8 cellular contexts compared by ENCODE assay signal in the genomic region with DNA sequence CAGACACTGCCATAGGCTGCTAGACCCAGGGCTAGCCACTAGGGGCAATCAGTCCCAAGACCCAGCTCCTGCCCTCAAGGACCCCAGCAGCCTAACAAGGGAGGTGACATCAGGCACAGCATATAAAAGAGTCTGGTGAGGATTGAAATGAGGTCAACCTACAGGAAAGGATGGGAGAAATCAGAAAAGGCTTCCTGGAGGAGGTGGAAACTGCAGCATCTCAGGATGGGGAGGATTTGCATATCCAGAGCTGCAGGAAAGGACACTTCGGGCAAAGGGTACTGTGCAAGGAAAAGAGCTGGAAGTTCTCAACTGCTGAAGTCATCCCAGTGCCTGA. TPM values are rescaled to one million over a fixed set of nuclear protein-coding genes. Genes with fewer than 3 reads are reported as not detected.
DNase-seq lines count a peak whose midpoint lies in the region; ATAC-seq and TF ChIP-seq lines count a peak whose summit lies in the region.

No MANE protein-coding gene starts in this region.

- TF ChIP-seq POLR2A in esophagus muscularis mucosa (IDR thresholded peaks at IDR 0.05; ENCODE audit: low read depth) = no peak
- no peak for TF ChIP-seq POLR2A in vagina (IDR thresholded peaks at IDR 0.05)

- TF ChIP-seq EP300 in esophagus muscularis mucosa (IDR thresholded peaks at IDR 0.05) = no peak

- no peak overlapping the region for H3K4me3 ChIP-seq in esophagus muscularis mucosa
- no peak overlapping the region for H3K4me3 ChIP-seq in smooth muscle cell
- H3K4me3 ChIP-seq in vagina = no peak overlapping the region

- H3K4me1 ChIP-seq in esophagus muscularis mucosa (peaks cover 51 to 65% (median 56%) of the 10 kb centered on the region in 4 donors), smooth muscle cell (ENCODE audit: low read depth) (peaks cover 8% of the 10 kb centered on the region), vagina (peaks cover 33% of the 10 kb centered on the region)

- peaks cover 0 to 52% (median 35%) of the 10 kb centered on the region in 4 donors for H3K36me3 ChIP-seq in esophagus muscularis mucosa
- H3K36me3 ChIP-seq in smooth muscle cell (ENCODE audit: low read depth) = no peaks in the 10 kb centered on the region
- peaks cover 0 to 19% of the 10 kb centered on the region in 2 donors for H3K36me3 ChIP-seq in vagina

- H3K9me3 ChIP-seq in esophagus muscularis mucosa (no peaks in the 10 kb centered on the region), smooth muscle cell (replicated peaks; ENCODE audit: low read depth) (no peaks in the 10 kb centered on the region), vagina (no peaks in the 10 kb centered on the region)

- H2AFZ ChIP-seq in smooth muscle cell (ENCODE audit: low read depth) = no peak overlapping the region

- ATAC-seq in GM21528 (IDR thresholded peaks at IDR 0.05; ENCODE audit: low FRiP score, unreplicated experiment) = no peak

- DNase-seq in activated gamma-delta T cell treated with Interleukin-2 at 50 U/mL for 16 hours (peak; percentile 22), activated gamma-delta T cell (lab: John Stamatoyannopoulos, UW) (no peak), Kasumi-1 (lab: John Stamatoyannopoulos, UW) (peak; percentile 60 to 63), UCSD-AML1 (lab: John Stamatoyannopoulos, UW; ENCODE audit: unreplicated experiment) (peak; percentile 51), esophagus muscularis mucosa (ENCODE audit: extremely low spot score) (no peak), smooth muscle cell (lab: John Stamatoyannopoulos, UW; ENCODE audit: unreplicated experiment) (no peak), vagina (ENCODE audit: extremely low spot score in 2 of 2) (no peak)

- H4K20me1 ChIP-seq in smooth muscle cell (ENCODE audit: low read depth) = no peaks in the 10 kb centered on the region

- peaks cover 6% of the 10 kb centered on the region for H3F3A ChIP-seq in smooth muscle cell (ENCODE audit: low read depth)

- peak; percentile 14 to 50 (median 19) for TF ChIP-seq CTCF in esophagus muscularis mucosa (IDR thresholded peaks at IDR 0.05)
- TF ChIP-seq CTCF in smooth muscle cell (IDR thresholded peaks at IDR 0.05; ENCODE audit: borderline replicate concordance, insufficient read depth, poor library complexity, severe bottlenecking) = peak; percentile 43
- TF ChIP-seq CTCF in vagina (IDR thresholded peaks at IDR 0.05) = no peak

- H3K27ac ChIP-seq in esophagus muscularis mucosa (replicated peaks in 1 of 4) (peak overlapping the region in 2 of 4 donors; percentile 98 to 99), smooth muscle cell (ENCODE audit: low read depth) (no peak overlapping the region), vagina (no peak overlapping the region)

- H3K79me2 ChIP-seq in smooth muscle cell (ENCODE audit: low read depth) = peaks cover 27% of the 10 kb centered on the region

- no peak overlapping the region for H3K4me2 ChIP-seq in smooth muscle cell

- intact Hi-C loops in esophagus muscularis mucosa (cut with DNase I) (loop anchor here (5.0 kb wide), 2 partner anchors 88 to 178 kb away; no protein-coding TSS in a partner anchor), vagina (cut with DNase I) (loop anchor here (5.0 kb wide), 3 partner anchors 33 to 173 kb away; partner anchors contain the start of genes DDB2, MYBPC3 and NR1H3)

- WGBS in esophagus muscularis mucosa = 100% methylated on average over 1 of the region's 1 CpG
- WGBS in smooth muscle cell (ENCODE audit: low lambda C conversion rate) = 100% methylated on average over 1 of the region's 1 CpG

- H3K9ac ChIP-seq in smooth muscle cell (ENCODE audit: low read depth) = no peak overlapping the region

- H3K27me3 ChIP-seq in esophagus muscularis mucosa (no peaks in the 10 kb centered on the region), smooth muscle cell (ENCODE audit: low read depth) (no peaks in the 10 kb centered on the region), vagina (no peaks in the 10 kb centered on the region)

RNA-seq across cellular contexts. Expression of gene ARFGAP2, which starts 2.9 kb away (rescaled TPM):
- total RNA-seq in esophagus muscularis mucosa (100 to 1,000 TPM in 3 of 4 donors, 10 to 100 TPM in 1; 92.5 to 141 (median 120) TPM), smooth muscle cell (71.9 and 76.5 TPM in 2 replicates), vagina (79.3 TPM)
- polyA plus RNA-seq in smooth muscle cell = 58.6 and 70.1 TPM in 2 replicates

RNA-seq across cellular contexts. Expression of gene PACSIN3, which starts 6.6 kb away (rescaled TPM):
- 10 to 100 TPM; 43.6 to 89.9 (median 56.0) TPM for total RNA-seq in esophagus muscularis mucosa
- total RNA-seq in smooth muscle cell = 24.8 and 27.3 TPM in 2 replicates
- 55.7 and 85.9 TPM in 2 replicates for polyA plus RNA-seq in smooth muscle cell
- total RNA-seq in vagina = 59.4 TPM

RNA-seq across cellular contexts. Expression of gene DDB2, which starts 35.2 kb away (rescaled TPM):
- total RNA-seq in esophagus muscularis mucosa (10 to 100 TPM; 22.6 to 37.8 (median 25.4) TPM), smooth muscle cell (60.1 and 64.4 TPM in 2 replicates), vagina (42.2 TPM)
- 96.0 and 104 TPM in 2 replicates for polyA plus RNA-seq in smooth muscle cell

Comparison
In these comparisons a context has a peak if more than half of its experiments do, and no peak if none do; other contexts are left out.
1. DNase-seq: peak in activated gamma-delta T cell treated with Interleukin-2 at 50 U/mL for 16 hours (single experiment), Kasumi-1 (2 of 2) and UCSD-AML1 (single experiment); none in activated gamma-delta T cell (single experiment), esophagus muscularis mucosa (single experiment), smooth muscle cell (single experiment) and vagina (0 of 2).
2. CTCF ChIP-seq: peak in esophagus muscularis mucosa (3 of 3) and smooth muscle cell (single experiment); none in vagina (0 of 3).